Comparison of ENCODE assay signal across 23 cellular contexts in the genomic region with DNA sequence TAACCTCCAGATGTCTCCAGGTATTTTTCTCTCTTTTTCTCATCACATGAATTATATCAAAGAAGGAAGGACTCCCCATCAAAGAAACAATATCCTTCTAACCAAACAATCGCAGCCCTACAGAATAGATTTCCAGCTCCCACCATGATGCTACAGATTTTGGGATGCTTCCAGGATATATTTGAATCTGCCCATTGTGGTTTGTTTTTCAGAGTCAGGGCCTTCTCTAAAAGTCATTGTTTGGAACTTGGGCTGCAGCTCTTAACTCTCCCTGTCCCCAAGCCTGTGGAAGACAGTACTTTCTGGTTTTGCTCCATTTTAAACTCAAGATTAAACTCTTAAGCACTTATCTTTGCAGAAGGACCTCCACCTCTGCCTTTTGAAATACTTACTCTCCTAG.
"Had no signal": no experiment of that assay in that cellular context is flagged by ENCODE, and none has a peak within 500 bp of the region (broad histone marks: within the 10 kb centered on the region; RNA-seq: fewer than 3 reads in every experiment).

No MANE protein-coding gene starts in this region.

- ATAC-seq: heart right ventricle; left cardiac atrium; lower lobe of right lung; naive thymus-derived CD4-positive, alpha-beta T cell; psoas muscle; sciatic nerve; stimulated activated memory B cell treated with anti-CD40 and anti-IgM and Interleukin-4, amounts not matched to agents 10 μg/mL and 1 μg/mL and 100 μg/mL, for 72 hours had no signal

- H3K27ac ChIP-seq: colonic mucosa, heart right ventricle, left ventricle myocardium inferior, lower lobe of right lung, parathyroid adenoma, psoas muscle, spleen had no signal

- DNase-seq: cerebellar nuclear complex; colonic mucosa; dermis blood vessel endothelial cell; effector CD4-positive, alpha-beta T cell; endodermal cell; erythroblast; foreskin melanocyte; heart right ventricle; left cardiac atrium; left ventricle myocardium inferior; lower lobe of right lung; mesenchymal stem cell; naive thymus-derived CD4-positive, alpha-beta T cell; nephron progenitor cell; psoas muscle; spleen; stimulated activated CD4-positive, alpha-beta T cell treated with anti-CD3 and anti-CD28 coated beads, Interleukin-15, amount 100 ng/mL, for 24 hours; stimulated activated CD4-positive, alpha-beta T cell treated with anti-CD3 and anti-CD28 coated beads, Interleukin-1b, Interleukin-23, amount 100 ng/mL, for 48 hours; stimulated activated CD4-positive, alpha-beta T cell treated with anti-CD3 and anti-CD28 coated beads, Interleukin-4, amount 100 ng/mL, for 24 hours; trophoblast cell had no signal
